Comparison of ENCODE assay signal across 29 cellular contexts in genomic region chr3:87136066-87136596, GRCh38.
"Had no signal": no experiment of that assay in that cellular context is flagged by ENCODE, and none has a peak within 500 bp of the region (broad histone marks: within the 10 kb centered on the region; RNA-seq: fewer than 3 reads in every experiment).

No MANE protein-coding gene starts in this region.

- H3K9me3 ChIP-seq: SK-N-SH had no signal

- H3K36me3 Mint-ChIP-seq: activated naive CD4-positive, alpha-beta T cell treated with anti-CD3 and anti-CD28 coated beads, Interleukin-2, amount 10 ng/mL, durations not matched to agents 7 days and 5 days; activated naive CD8-positive, alpha-beta T cell treated with anti-CD3 and anti-CD28 coated beads for 36 hours had no signal

- H3K4me1 ChIP-seq: breast epithelium, Peyer's patch, SJCRH30 had no signal

- H3K27me3 Mint-ChIP-seq: activated CD4-positive, alpha-beta T cell treated with anti-CD3 and anti-CD28 coated beads for 36 hours; activated naive CD4-positive, alpha-beta T cell treated with anti-CD3 and anti-CD28 coated beads, Interleukin-2, amount 10 ng/mL, durations not matched to agents 7 days and 5 days; activated naive CD8-positive, alpha-beta T cell treated with anti-CD3 and anti-CD28 coated beads for 36 hours had no signal

- H3K27me3 ChIP-seq: breast epithelium, Peyer's patch, SJCRH30 had no signal

- DNase-seq: activated CD4-positive, alpha-beta memory T cell treated with anti-CD3 and anti-CD28 coated beads, Interleukin-2, amount 10 ng/mL, durations not matched to agents 7 days and 5 days; activated CD4-positive, alpha-beta T cell treated with anti-CD3 and anti-CD28 coated beads for 36 hours; activated CD4-positive, alpha-beta T cell treated with anti-CD3 and anti-CD28 coated beads, Interleukin-2, amount 50 U/mL, for 1 hour; activated CD4-positive, CD25-positive, alpha-beta regulatory T cell; activated gamma-delta T cell treated with Interleukin-2 at 50 U/mL for 16 hours; activated naive CD4-positive, alpha-beta T cell treated with anti-CD3 and anti-CD28 coated beads, Interleukin-2, amount 10 ng/mL, durations not matched to agents 7 days and 5 days; activated naive CD8-positive, alpha-beta T cell treated with anti-CD3 and anti-CD28 coated beads for 36 hours; activated T-cell treated with anti-CD3 and anti-CD28 coated beads for 4 hours; activated T-cell treated with anti-CD3 and anti-CD28 coated beads, Interleukin-2, amount 50 U/mL, for 72 hours; anterior cingulate cortex; caudate nucleus; Karpas-422; NCI-H1092 treated with DMSO at 0.1 percent for 48 hours; NCI-H1417 treated with DMSO at 0.1 percent for 48 hours; NCI-H1694; NCI-H2029; NCI-H2107; NCI-H510A treated with DMSO at 0.1 percent for 48 hours; NCI-H69; NK-92 treated with Interleukin-12 subunit alpha and Interleukin-12 subunit beta, amount 100 ng/mL, for 24 hours; Peyer's patch; Right ventricle myocardium superior; SK-N-SH had no signal

- H3K4me3 ChIP-seq: breast epithelium, Peyer's patch, SJCRH30 had no signal

- H3K4me3 Mint-ChIP-seq: activated CD4-positive, alpha-beta memory T cell treated with anti-CD3 and anti-CD28 coated beads, Interleukin-2, amount 10 ng/mL, durations not matched to agents 7 days and 5 days; activated CD4-positive, alpha-beta T cell treated with anti-CD3 and anti-CD28 coated beads for 36 hours; activated naive CD4-positive, alpha-beta T cell treated with anti-CD3 and anti-CD28 coated beads, Interleukin-2, amount 10 ng/mL, durations not matched to agents 7 days and 5 days; activated naive CD8-positive, alpha-beta T cell treated with anti-CD3 and anti-CD28 coated beads for 36 hours; activated T-cell treated with anti-CD3 and anti-CD28 coated beads, Interleukin-2, amount 50 U/mL, for 72 hours; T-helper 1 cell treated with Interleukin-12 subunit alpha and Interleukin-12 subunit beta and Interleukin-4 antibody, amounts not matched to agents 30 μg/mL and 1 μg/mL, for 36 hours had no signal

- H3K4me2 ChIP-seq: SK-N-SH had no signal

- ATAC-seq: activated CD4-positive, alpha-beta T cell treated with anti-CD3 and anti-CD28 coated beads for 36 hours; activated T-cell treated with anti-CD3 and anti-CD28 coated beads, Interleukin-2, amount 50 U/mL, for 72 hours had no signal

- H3K36me3 ChIP-seq: breast epithelium, Peyer's patch, SJCRH30 had no signal

- H3K4me1 Mint-ChIP-seq: activated CD4-positive, alpha-beta memory T cell treated with anti-CD3 and anti-CD28 coated beads, Interleukin-2, amount 10 ng/mL, durations not matched to agents 7 days and 5 days; activated CD4-positive, alpha-beta T cell treated with anti-CD3 and anti-CD28 coated beads for 36 hours; activated naive CD4-positive, alpha-beta T cell treated with anti-CD3 and anti-CD28 coated beads, Interleukin-2, amount 10 ng/mL, durations not matched to agents 7 days and 5 days; activated naive CD8-positive, alpha-beta T cell treated with anti-CD3 and anti-CD28 coated beads for 36 hours had no signal

- H3K27ac ChIP-seq: breast epithelium, Peyer's patch, RWPE1, SJCRH30, VCaP had no signal

- H3K9ac ChIP-seq: SK-N-SH had no signal

- H3K27ac Mint-ChIP-seq: activated CD4-positive, alpha-beta memory T cell treated with anti-CD3 and anti-CD28 coated beads, Interleukin-2, amount 10 ng/mL, durations not matched to agents 7 days and 5 days; activated CD4-positive, alpha-beta T cell treated with anti-CD3 and anti-CD28 coated beads for 36 hours; activated naive CD4-positive, alpha-beta T cell treated with anti-CD3 and anti-CD28 coated beads, Interleukin-2, amount 10 ng/mL, durations not matched to agents 7 days and 5 days; activated naive CD8-positive, alpha-beta T cell treated with anti-CD3 and anti-CD28 coated beads for 36 hours; activated T-cell treated with anti-CD3 and anti-CD28 coated beads, Interleukin-2, amount 50 U/mL, for 72 hours; activated T-helper 2 cell treated with anti-CD3 and anti-CD28 coated beads, Interferon-gamma antibody, Interleukin-2, Interleukin-4, amounts not matched to agents 10 μg/mL and 5 μg/mL and 100 μg/mL, durations not matched to agents 14 hours and 24 hours and 36 hours; T-helper 1 cell treated with Interleukin-12 subunit alpha and Interleukin-12 subunit beta and Interleukin-4 antibody, amounts not matched to agents 30 μg/mL and 1 μg/mL, for 36 hours had no signal

- H3K9me3 Mint-ChIP-seq: activated CD4-positive, alpha-beta memory T cell treated with anti-CD3 and anti-CD28 coated beads, Interleukin-2, amount 10 ng/mL, durations not matched to agents 7 days and 5 days; activated T-helper 2 cell treated with anti-CD3 and anti-CD28 coated beads, Interferon-gamma antibody, Interleukin-2, Interleukin-4, amounts not matched to agents 10 μg/mL and 5 μg/mL and 100 μg/mL, durations not matched to agents 14 hours and 24 hours and 36 hours had no signal
